9 cellular contexts compared by ENCODE assay signal in the genomic region with DNA sequence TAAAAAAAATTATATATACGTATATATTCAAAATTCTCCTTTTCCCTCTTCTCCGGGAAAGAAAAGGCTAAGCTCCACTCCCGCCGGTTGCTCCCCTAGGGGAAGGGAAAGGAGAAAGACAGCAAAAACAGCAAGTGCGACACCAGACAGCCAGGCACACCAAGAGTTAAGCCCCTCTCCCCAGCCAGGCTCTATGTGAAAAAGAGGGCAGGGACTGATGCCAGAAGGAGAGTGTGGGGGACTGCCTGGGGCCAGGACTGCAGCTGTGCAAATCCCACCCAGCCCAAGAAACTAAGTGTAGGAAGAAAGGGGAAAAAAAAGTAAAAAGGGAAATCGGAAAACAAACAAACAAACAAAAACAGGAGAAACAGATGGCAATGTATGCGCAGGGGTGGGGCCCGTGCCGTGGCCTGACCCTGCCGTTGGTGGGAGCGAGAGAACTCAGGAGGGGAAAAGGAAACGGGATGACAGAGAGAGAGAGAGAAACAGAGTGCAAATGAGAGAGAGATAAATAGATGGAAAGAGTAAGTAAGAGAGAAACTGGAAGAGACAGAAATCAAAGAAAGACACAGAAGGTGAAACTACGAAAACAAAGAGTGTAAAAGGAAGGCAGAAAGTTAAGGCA. TPM values are rescaled to one million over a fixed set of nuclear protein-coding genes. Genes with fewer than 3 reads are reported as not detected.
DNase-seq lines count a peak whose midpoint lies in the region; ATAC-seq and TF ChIP-seq lines count a peak whose summit lies in the region.
"Had no signal": no experiment of that assay in that cellular context is flagged by ENCODE, and none has a peak within 500 bp of the region (broad histone marks: within the 10 kb centered on the region; RNA-seq: fewer than 3 reads in every experiment).

No MANE protein-coding gene starts in this region.

- H2BK12ac ChIP-seq in mesenchymal stem cell (ENCODE audit: low read length in 2 of 2), result peak overlapping the region in 1 of 2 experiments; percentile 54

- TF ChIP-seq POLR2A in esophagus squamous epithelium (IDR thresholded peaks at IDR 0.05), result no peak

- H3K4ac ChIP-seq in mesenchymal stem cell (ENCODE audit: low read depth in 1 of 2, low read length in 2 of 2), result peak overlapping the region in 1 of 2 experiments; percentile 26

- H2BK120ac ChIP-seq in mesenchymal stem cell (ENCODE audit: low read depth, low read length), result peak overlapping the region; percentile 29

- no peaks in the 10 kb centered on the region for H3K36me3 ChIP-seq in esophagus squamous epithelium
- no peaks in the 10 kb centered on the region for H3K36me3 ChIP-seq in mesenchymal stem cell (ENCODE audit: control insufficient read depth in 1 of 2, insufficient read depth in 2 of 2, low read depth in 1 of 2, low read length in 2 of 2)
- no peaks in the 10 kb centered on the region for H3K36me3 ChIP-seq in upper lobe of right lung
- no peaks in the 10 kb centered on the region for H3K36me3 ChIP-seq in naive thymus-derived CD4-positive, alpha-beta T cell (ENCODE audit: control insufficient read depth in 2 of 3, insufficient read depth in 3 of 3, low read length in 3 of 3)

- CTCF ChIA-PET in naive thymus-derived CD4-positive, alpha-beta T cell (lab: Charles Lee), result no interaction called here

- H3K36me3 Mint-ChIP-seq in naive thymus-derived CD4-positive, alpha-beta T cell, result no peaks in the 10 kb centered on the region
- H3K36me3 Mint-ChIP-seq: activated CD4-positive, alpha-beta memory T cell treated with anti-CD3 and anti-CD28 coated beads for 36 hours had no signal

- H3K27ac Mint-ChIP-seq in naive thymus-derived CD4-positive, alpha-beta T cell, result peak overlapping the region in 1 of 9 donors; percentile 70
- H3K27ac Mint-ChIP-seq: activated CD4-positive, alpha-beta memory T cell treated with anti-CD3 and anti-CD28 coated beads for 36 hours had no signal

- H3K27ac ChIP-seq in esophagus squamous epithelium, result peak overlapping the region in 3 of 4 donors; percentile 62 to 77 (median 70)
- peak overlapping the region; percentile 83 for H3K27ac ChIP-seq in mesenchymal stem cell (ENCODE audit: low read length, poor library complexity, severe bottlenecking)
- peak overlapping the region; percentile 69 for H3K27ac ChIP-seq in upper lobe of right lung
- no peak overlapping the region for H3K27ac ChIP-seq in naive thymus-derived CD4-positive, alpha-beta T cell (ENCODE audit: low read depth, low read length)

- H3K9me3 Mint-ChIP-seq in naive thymus-derived CD4-positive, alpha-beta T cell, result peaks cover 0 to 5% (median 0%) of the 10 kb centered on the region in 11 donors
- H3K9me3 Mint-ChIP-seq: activated CD4-positive, alpha-beta memory T cell treated with anti-CD3 and anti-CD28 coated beads for 36 hours had no signal

- WGBS in esophagus squamous epithelium, 2 donors, result 67 to 73% methylated on average over 13 of the region's 13 CpGs
- 7% methylated on average over 9 of the region's 13 CpGs for WGBS in mesenchymal stem cell

- H3K9me3 ChIP-seq in esophagus squamous epithelium (peaks cover 0 to 4% (median 0%) of the 10 kb centered on the region in 3 donors), mesenchymal stem cell (ENCODE audit: control insufficient read depth, low read length) (no peaks in the 10 kb centered on the region), upper lobe of right lung (no peaks in the 10 kb centered on the region)
- H3K9me3 ChIP-seq in naive thymus-derived CD4-positive, alpha-beta T cell (ENCODE audit: control insufficient read depth in 2 of 3, low read length in 3 of 3), result no peaks in the 10 kb centered on the region

- peaks cover 0 to 16% (median 7%) of the 10 kb centered on the region in 5 donors for H3K27me3 Mint-ChIP-seq in naive thymus-derived CD4-positive, alpha-beta T cell

- H2AFZ ChIP-seq in mesenchymal stem cell (ENCODE audit: low read depth, low read length), result no peak overlapping the region

- H3K14ac ChIP-seq in mesenchymal stem cell (ENCODE audit: low read length in 2 of 2), result peak overlapping the region in 1 of 2 experiments; percentile 55

- DNase-seq in NCI-H82 treated with DMSO at 0.1 percent for 48 hours (lab: John Stamatoyannopoulos, UW; ENCODE audit: unreplicated experiment) (peak; percentile 52), esophagus squamous epithelium (lab: John Stamatoyannopoulos, UW) (no peak), mesenchymal stem cell (peak; percentile 53), upper lobe of right lung (no peak)
- no peak for DNase-seq in activated CD4-positive, alpha-beta T cell treated with anti-CD3 and anti-CD28 coated beads for 48 hours
- no peak for DNase-seq in naive thymus-derived CD4-positive, alpha-beta T cell
- DNase-seq: activated CD4-positive, alpha-beta memory T cell treated with anti-CD3 and anti-CD28 coated beads for 36 hours had no signal

- H4K8ac ChIP-seq in mesenchymal stem cell (ENCODE audit: low read length), result no peak overlapping the region

- H3K9ac ChIP-seq in mesenchymal stem cell (ENCODE audit: low read length), result peak overlapping the region; percentile 75

- H3K27me3 ChIP-seq in esophagus squamous epithelium (no peaks in the 10 kb centered on the region), mesenchymal stem cell (ENCODE audit: control insufficient read depth in 1 of 2, insufficient read depth in 1 of 2, low read length in 2 of 2) (no peaks in the 10 kb centered on the region), upper lobe of right lung (no peaks in the 10 kb centered on the region)
- peaks cover 0 to 3% of the 10 kb centered on the region in 2 donors for H3K27me3 ChIP-seq in naive thymus-derived CD4-positive, alpha-beta T cell (ENCODE audit: control insufficient read depth in 2 of 2, insufficient read depth in 2 of 2, low read length in 2 of 2)

- no peak overlapping the region for H2AK5ac ChIP-seq in mesenchymal stem cell (ENCODE audit: low read length, severe bottlenecking)

- H3K4me2 ChIP-seq in mesenchymal stem cell (ENCODE audit: low read length, poor library complexity, severe bottlenecking), result peak overlapping the region; percentile 33

- ATAC-seq in upper lobe of right lung (no peak), GM19328 (IDR thresholded peaks at IDR 0.05; ENCODE audit: unreplicated experiment) (no peak)
- ATAC-seq in naive thymus-derived CD4-positive, alpha-beta T cell, result no peak

- H3K23ac ChIP-seq in mesenchymal stem cell (ENCODE audit: low read length in 2 of 2), result no peak overlapping the region

- no peaks in the 10 kb centered on the region for H3K79me1 ChIP-seq in mesenchymal stem cell (replicated peaks; ENCODE audit: low read length, poor library complexity, severe bottlenecking)

- H4K91ac ChIP-seq in mesenchymal stem cell (ENCODE audit: low read length), result peak overlapping the region; percentile 18

- H3K18ac ChIP-seq in mesenchymal stem cell (ENCODE audit: low read depth in 1 of 2, low read length in 2 of 2), result peak overlapping the region in 1 of 2 experiments; percentile 82

- H3K4me1 ChIP-seq in esophagus squamous epithelium, result peaks cover 5 to 74% (median 33%) of the 10 kb centered on the region in 3 donors
- peaks cover 10% of the 10 kb centered on the region for H3K4me1 ChIP-seq in mesenchymal stem cell (ENCODE audit: control insufficient read depth, insufficient read depth, low read depth, low read length)
- peaks cover 11% of the 10 kb centered on the region for H3K4me1 ChIP-seq in upper lobe of right lung
- H3K4me1 ChIP-seq in naive thymus-derived CD4-positive, alpha-beta T cell (ENCODE audit: control insufficient read depth in 2 of 2, insufficient read depth in 2 of 2, low read length in 2 of 2), result no peaks in the 10 kb centered on the region

- no peak overlapping the region for H2BK15ac ChIP-seq in mesenchymal stem cell (ENCODE audit: low read depth, poor library complexity, severe bottlenecking)

- intact Hi-C loops in esophagus squamous epithelium (cut with DNase I), result no loop called here
- intact Hi-C loops in upper lobe of right lung (cut with DNase I), result no loop called here
- intact Hi-C loops in naive thymus-derived CD4-positive, alpha-beta T cell (cut with micrococcal nuclease), result loop anchor here in 1 of 2 donors (10.0 kb wide), 1 partner anchor 56 kb away; no protein-coding TSS in a partner anchor

- peaks cover 0 to 3% (median 0%) of the 10 kb centered on the region in 7 donors for H3K4me1 Mint-ChIP-seq in naive thymus-derived CD4-positive, alpha-beta T cell

- H3K4me3 Mint-ChIP-seq in naive thymus-derived CD4-positive, alpha-beta T cell, result no peak overlapping the region
- H3K4me3 Mint-ChIP-seq: activated CD4-positive, alpha-beta memory T cell treated with anti-CD3 and anti-CD28 coated beads for 36 hours had no signal

- peak overlapping the region in 1 of 4 donors; percentile 21 for H3K4me3 ChIP-seq in esophagus squamous epithelium
- peak overlapping the region in 1 of 2 experiments; percentile 58 for H3K4me3 ChIP-seq in mesenchymal stem cell (ENCODE audit: insufficient read depth in 1 of 2, low read depth in 1 of 2, low read length in 2 of 2)
- no peak overlapping the region for H3K4me3 ChIP-seq in upper lobe of right lung
- no peak overlapping the region for H3K4me3 ChIP-seq in naive thymus-derived CD4-positive, alpha-beta T cell (ENCODE audit: low read length)

- POLR2A ChIA-PET in naive thymus-derived CD4-positive, alpha-beta T cell (lab: Charles Lee), result no interaction called here

- peak overlapping the region; percentile 70 for H2BK5ac ChIP-seq in mesenchymal stem cell (ENCODE audit: low read depth, low read length, poor library complexity, severe bottlenecking)

- TF ChIP-seq CTCF in esophagus squamous epithelium (IDR thresholded peaks at IDR 0.05), result no peak
- no peak for TF ChIP-seq CTCF in upper lobe of right lung (IDR thresholded peaks at IDR 0.05)

RNA-seq across cellular contexts. Expression of a gene that starts 27.6 kb away (rescaled TPM):
- total RNA-seq in esophagus squamous epithelium, result 1 to 10 TPM in 3 of 4 donors, under 1 TPM in 1; 0.18 to 7.2 (median 2.0) TPM
- not detected for polyA plus RNA-seq in mesenchymal stem cell (2013, experiment 1 of 2)
- not detected for polyA plus RNA-seq in mesenchymal stem cell (2013, experiment 2 of 2)
- 1.3 TPM for total RNA-seq in upper lobe of right lung
- total RNA-seq in naive thymus-derived CD4-positive, alpha-beta T cell, result not detected
- not detected for polyA plus RNA-seq in naive thymus-derived CD4-positive, alpha-beta T cell
- total RNA-seq: activated CD4-positive, alpha-beta memory T cell treated with anti-CD3 and anti-CD28 coated beads for 36 hours; HT1080 had no signal

RNA-seq across cellular contexts. Expression of a gene that starts 35.6 kb away (rescaled TPM):
- total RNA-seq in esophagus squamous epithelium (100 to 1,000 TPM in 1 of 4 donors, 10 to 100 TPM in 3; 53.4 to 146 (median 68.8) TPM), upper lobe of right lung (392 TPM)
- 0.03 TPM for polyA plus RNA-seq in mesenchymal stem cell (2013, experiment 1 of 2)
- polyA plus RNA-seq in mesenchymal stem cell (2013, experiment 2 of 2), result 0.04 TPM
- not detected for total RNA-seq in naive thymus-derived CD4-positive, alpha-beta T cell
- not detected for polyA plus RNA-seq in naive thymus-derived CD4-positive, alpha-beta T cell
- total RNA-seq: activated CD4-positive, alpha-beta memory T cell treated with anti-CD3 and anti-CD28 coated beads for 36 hours; HT1080 had no signal

Comparison
In these comparisons a context has a peak if more than half of its experiments do, and no peak if none do; other contexts are left out.
1. DNase-seq: peak in NCI-H82 treated with DMSO at 0.1 percent for 48 hours (single experiment) and mesenchymal stem cell (single experiment); none in esophagus squamous epithelium (single experiment), upper lobe of right lung (single experiment), activated CD4-positive, alpha-beta T cell treated with anti-CD3 and anti-CD28 coated beads for 48 hours (single experiment) and naive thymus-derived CD4-positive, alpha-beta T cell (0 of 9).
2. RNA of a gene that starts 35.6 kb away (total RNA-seq): 392 TPM in upper lobe of right lung (single experiment) and 53.4 to 146 TPM in esophagus squamous epithelium; not detected in naive thymus-derived CD4-positive, alpha-beta T cell; every median in the first group is over 10 times any median in the second.